In genomic region chr2:118810766-118811165, GRCh38 we compare ENCODE assay signal across 27 cellular contexts.
"Had no signal": no experiment of that assay in that cellular context is flagged by ENCODE, and none has a peak within 500 bp of the region (broad histone marks: within the 10 kb centered on the region; RNA-seq: fewer than 3 reads in every experiment).

No MANE protein-coding gene starts in this region.

- H3K9me3 Mint-ChIP-seq: activated CD4-positive, alpha-beta T cell treated with anti-CD3 and anti-CD28 coated beads, Interleukin-2, amount 10 ng/mL, durations not matched to agents 7 days and 5 days; activated naive CD4-positive, alpha-beta T cell treated with anti-CD3 and anti-CD28 coated beads for 36 hours; activated naive CD4-positive, alpha-beta T cell treated with anti-CD3 and anti-CD28 coated beads, Interleukin-2, amount 50 U/mL, for 72 hours; activated T-cell treated with anti-CD3 and anti-CD28 coated beads, Interleukin-2, amount 50 U/mL, for 24 hours; T-helper 1 cell treated with Interleukin-12 subunit alpha and Interleukin-12 subunit beta and Interleukin-4 antibody, amounts not matched to agents 30 μg/mL and 1 μg/mL, for 36 hours; T-helper 2 cell treated with Interferon-gamma antibody and Interleukin-4, amounts not matched to agents 5 μg/mL and 100 μg/mL, for 36 hours; WTC11 had no signal

- H3K4me3 Mint-ChIP-seq: activated CD4-positive, alpha-beta T cell treated with anti-CD3 and anti-CD28 coated beads for 36 hours; activated CD4-positive, alpha-beta T cell treated with anti-CD3 and anti-CD28 coated beads, Interleukin-2, amount 10 ng/mL, durations not matched to agents 7 days and 5 days; activated CD8-positive, alpha-beta T cell treated with anti-CD3 and anti-CD28 coated beads, Interleukin-2, amount 10 ng/mL, durations not matched to agents 7 days and 5 days; activated naive CD4-positive, alpha-beta T cell treated with anti-CD3 and anti-CD28 coated beads for 36 hours; activated T-cell treated with anti-CD3 and anti-CD28 coated beads, Interleukin-2, amount 50 U/mL, for 24 hours; T-helper 1 cell treated with Interleukin-12 subunit alpha and Interleukin-12 subunit beta and Interleukin-4 antibody, amounts not matched to agents 30 μg/mL and 1 μg/mL, for 36 hours; T-helper 2 cell treated with Interferon-gamma antibody and Interleukin-4, amounts not matched to agents 5 μg/mL and 100 μg/mL, for 36 hours; WTC11 had no signal

- H3K27ac Mint-ChIP-seq: activated CD4-positive, alpha-beta T cell treated with anti-CD3 and anti-CD28 coated beads for 36 hours; activated CD4-positive, alpha-beta T cell treated with anti-CD3 and anti-CD28 coated beads, Interleukin-2, amount 10 ng/mL, durations not matched to agents 7 days and 5 days; activated CD8-positive, alpha-beta T cell treated with anti-CD3 and anti-CD28 coated beads, Interleukin-2, amount 10 ng/mL, durations not matched to agents 7 days and 5 days; activated naive CD4-positive, alpha-beta T cell treated with anti-CD3 and anti-CD28 coated beads for 36 hours; activated naive CD4-positive, alpha-beta T cell treated with anti-CD3 and anti-CD28 coated beads, Interleukin-2, amount 50 U/mL, for 72 hours; activated T-cell treated with anti-CD3 and anti-CD28 coated beads, Interleukin-2, amount 50 U/mL, for 24 hours; T-helper 1 cell treated with Interleukin-12 subunit alpha and Interleukin-12 subunit beta and Interleukin-4 antibody, amounts not matched to agents 30 μg/mL and 1 μg/mL, for 36 hours; T-helper 2 cell treated with Interferon-gamma antibody and Interleukin-4, amounts not matched to agents 5 μg/mL and 100 μg/mL, for 36 hours; WTC11 had no signal

- DNase-seq: activated CD4-positive, alpha-beta T cell treated with anti-CD3 and anti-CD28 coated beads for 36 hours; activated CD4-positive, alpha-beta T cell treated with anti-CD3 and anti-CD28 coated beads, Interleukin-2, amount 10 ng/mL, durations not matched to agents 7 days and 5 days; activated CD4-positive, alpha-beta T cell treated with anti-CD3 and anti-CD28 coated beads, Interleukin-2, amount 50 U/mL, for 48 hours; activated CD8-positive, alpha-beta T cell treated with anti-CD3 and anti-CD28 coated beads, Interleukin-2, amount 10 ng/mL, durations not matched to agents 7 days and 5 days; activated gamma-delta T cell treated with Interleukin-2 at 50 U/mL for 16 hours; activated naive CD4-positive, alpha-beta T cell treated with anti-CD3 and anti-CD28 coated beads for 36 hours; activated T-cell treated with anti-CD3 and anti-CD28 coated beads, Interleukin-2, amount 50 U/mL, for 24 hours; adrenal gland; body of pancreas; MG63; NCI-H1048; NCI-H1105 treated with DMSO at 0.1 percent for 48 hours; NCI-H1436; NCI-H1694; NCI-H1930; NCI-H2081 treated with DMSO at 0.1 percent for 48 hours; NCI-H226; NCI-H446 treated with DMSO at 0.1 percent for 48 hours; RPMI8226; SHP77 treated with DMSO at 0.1 percent for 48 hours; SK-N-SH had no signal

- ATAC-seq: activated CD4-positive, alpha-beta T cell treated with anti-CD3 and anti-CD28 coated beads for 36 hours; activated CD4-positive, CD25-positive, alpha-beta regulatory T cell treated with anti-CD3 and anti-CD28 coated beads, Interleukin-2, amount 50 U/mL, for 24 hours; activated CD8-positive, alpha-beta T cell treated with anti-CD3 and anti-CD28 coated beads, Interleukin-2, amount 10 ng/mL, durations not matched to agents 7 days and 5 days; activated naive CD4-positive, alpha-beta T cell treated with anti-CD3 and anti-CD28 coated beads, Interleukin-2, amount 50 U/mL, for 72 hours; body of pancreas; Panc1; WTC11 had no signal

- H3K4me1 Mint-ChIP-seq: activated CD4-positive, alpha-beta T cell treated with anti-CD3 and anti-CD28 coated beads for 36 hours; activated CD4-positive, alpha-beta T cell treated with anti-CD3 and anti-CD28 coated beads, Interleukin-2, amount 10 ng/mL, durations not matched to agents 7 days and 5 days had no signal
